34 cellular contexts compared by ENCODE assay signal in genomic region chr14:101445278-101445677, GRCh38.
"Had no signal": no experiment of that assay in that cellular context is flagged by ENCODE, and none has a peak within 500 bp of the region (broad histone marks: within the 10 kb centered on the region; RNA-seq: fewer than 3 reads in every experiment).

No MANE protein-coding gene starts in this region.

- H3K4me3 Mint-ChIP-seq: activated B cell treated with CpG ODN at 0.5 μM for 24 hours; activated CD4-positive, alpha-beta memory T cell treated with anti-CD3 and anti-CD28 coated beads for 36 hours; activated CD4-positive, alpha-beta T cell treated with anti-CD3 and anti-CD28 coated beads, Interleukin-2, amount 10 ng/mL, durations not matched to agents 7 days and 5 days; activated CD8-positive, alpha-beta T cell treated with anti-CD3 and anti-CD28 coated beads for 36 hours; activated naive CD4-positive, alpha-beta T cell treated with anti-CD3 and anti-CD28 coated beads for 36 hours; activated naive CD8-positive, alpha-beta T cell treated with anti-CD3 and anti-CD28 coated beads for 36 hours; activated T-cell treated with anti-CD3 and anti-CD28 coated beads, Interleukin-2, amount 50 U/mL, for 4 hours; activated T-cell treated with anti-CD3 and anti-CD28 coated beads, Interleukin-2, amount 50 U/mL, for 72 hours; activated T-helper 1 cell treated with anti-CD3 and anti-CD28 coated beads, Interleukin-12 subunit alpha, Interleukin-12 subunit beta, Interleukin-2, Interleukin-4 antibody, amounts not matched to agents 30 ng/mL and 10 ng/mL and 1 ng/mL, durations not matched to agents 14 hours and 24 hours and 36 hours; activated T-helper 17 cell treated with anti-CD3 and anti-CD28 coated beads, Interleukin-2, amount 50 U/mL, for 72 hours; T-helper 2 cell treated with Interferon-gamma antibody and Interleukin-4, amounts not matched to agents 5 μg/mL and 100 μg/mL, for 36 hours had no signal

- H3K4me1 Mint-ChIP-seq: activated B cell treated with CpG ODN at 0.5 μM for 24 hours had no signal

- DNase-seq: activated B cell treated with CpG ODN at 0.5 μM for 24 hours; activated CD4-positive, alpha-beta memory T cell treated with anti-CD3 and anti-CD28 coated beads for 36 hours; activated CD4-positive, alpha-beta T cell treated with anti-CD3 and anti-CD28 coated beads for 4 hours; activated CD4-positive, alpha-beta T cell treated with anti-CD3 and anti-CD28 coated beads, Interleukin-2, amount 10 ng/mL, durations not matched to agents 7 days and 5 days; activated CD4-positive, CD25-positive, alpha-beta regulatory T cell treated with anti-CD3 and anti-CD28 coated beads, Interleukin-2, amount 50 U/mL, for 72 hours; activated CD8-positive, alpha-beta memory T cell treated with anti-CD3 and anti-CD28 coated beads, Interleukin-2, amount 50 U/mL, for 4 hours; activated CD8-positive, alpha-beta T cell treated with anti-CD3 and anti-CD28 coated beads for 36 hours; activated effector memory CD4-positive, alpha-beta T cell treated with anti-CD3 and anti-CD28 coated beads, Interleukin-2, amount 50 U/mL, for 16 hours; activated gamma-delta T cell treated with Interleukin-2 at 50 U/mL for 16 hours; activated naive CD4-positive, alpha-beta T cell; activated naive CD4-positive, alpha-beta T cell treated with anti-CD3 and anti-CD28 coated beads for 36 hours; activated naive CD4-positive, alpha-beta T cell treated with anti-CD3 and anti-CD28 coated beads, Interleukin-2, amount 50 U/mL, for 16 hours; activated naive CD8-positive, alpha-beta T cell treated with anti-CD3 and anti-CD28 coated beads for 36 hours; activated T-cell treated with anti-CD3 and anti-CD28 coated beads for 4 hours; activated T-cell treated with anti-CD3 and anti-CD28 coated beads, Interleukin-2, amount 50 U/mL, for 1 hour; activated T-cell treated with anti-CD3 and anti-CD28 coated beads, Interleukin-2, amount 50 U/mL, for 4 hours; activated T-cell treated with anti-CD3 and anti-CD28 coated beads, Interleukin-2, amount 50 U/mL, for 72 hours; adrenal gland; amniotic stem cell; aorta; body of pancreas; brain microvascular endothelial cell; central memory CD4-positive, alpha-beta T cell; T-cell; T-helper 2 cell; T-helper 9 cell had no signal

- H3K4me1 ChIP-seq: adrenal gland, body of pancreas, breast epithelium had no signal

- FAIRE-seq: astrocyte, TTC549 had no signal

- H3K27ac ChIP-seq: adrenal gland, body of pancreas, brain microvascular endothelial cell, breast epithelium, VCaP had no signal

- H3K36me3 ChIP-seq: adrenal gland, brain microvascular endothelial cell, breast epithelium had no signal

- H3K36me3 Mint-ChIP-seq: activated CD4-positive, alpha-beta memory T cell treated with anti-CD3 and anti-CD28 coated beads for 36 hours; activated naive CD4-positive, alpha-beta T cell treated with anti-CD3 and anti-CD28 coated beads, Interleukin-2, amount 50 U/mL, for 72 hours; activated naive CD8-positive, alpha-beta T cell treated with anti-CD3 and anti-CD28 coated beads for 36 hours; T-cell had no signal

- H3K27me3 ChIP-seq: adrenal gland, body of pancreas, brain microvascular endothelial cell had no signal

- H3K27ac Mint-ChIP-seq: activated B cell treated with CpG ODN at 0.5 μM for 24 hours; activated CD4-positive, alpha-beta memory T cell treated with anti-CD3 and anti-CD28 coated beads for 36 hours; activated CD4-positive, alpha-beta T cell treated with anti-CD3 and anti-CD28 coated beads, Interleukin-2, amount 10 ng/mL, durations not matched to agents 7 days and 5 days; activated CD8-positive, alpha-beta T cell treated with anti-CD3 and anti-CD28 coated beads for 36 hours; activated naive CD4-positive, alpha-beta T cell treated with anti-CD3 and anti-CD28 coated beads for 36 hours; activated naive CD4-positive, alpha-beta T cell treated with anti-CD3 and anti-CD28 coated beads, Interleukin-2, amount 50 U/mL, for 72 hours; activated naive CD8-positive, alpha-beta T cell treated with anti-CD3 and anti-CD28 coated beads for 36 hours; activated T-cell treated with anti-CD3 and anti-CD28 coated beads, Interleukin-2, amount 50 U/mL, for 72 hours; activated T-helper 1 cell treated with anti-CD3 and anti-CD28 coated beads, Interleukin-12 subunit alpha, Interleukin-12 subunit beta, Interleukin-2, Interleukin-4 antibody, amounts not matched to agents 30 ng/mL and 10 ng/mL and 1 ng/mL, durations not matched to agents 14 hours and 24 hours and 36 hours; activated T-helper 17 cell treated with anti-CD3 and anti-CD28 coated beads, Interleukin-2, amount 50 U/mL, for 72 hours; T-cell; T-helper 2 cell treated with Interferon-gamma antibody and Interleukin-4, amounts not matched to agents 5 μg/mL and 100 μg/mL, for 36 hours had no signal

- H3K9me3 ChIP-seq: adrenal gland, body of pancreas, breast epithelium had no signal

- ATAC-seq: activated CD8-positive, alpha-beta T cell treated with anti-CD3 and anti-CD28 coated beads for 36 hours; activated naive CD4-positive, alpha-beta T cell treated with anti-CD3 and anti-CD28 coated beads, Interleukin-2, amount 50 U/mL, for 72 hours; activated T-cell treated with anti-CD3 and anti-CD28 coated beads, Interleukin-2, amount 50 U/mL, for 4 hours; activated T-cell treated with anti-CD3 and anti-CD28 coated beads, Interleukin-2, amount 50 U/mL, for 72 hours; activated T-helper 17 cell treated with anti-CD3 and anti-CD28 coated beads, Interleukin-2, amount 50 U/mL, for 72 hours; body of pancreas; T-cell had no signal

- H3K9me3 Mint-ChIP-seq: activated B cell treated with CpG ODN at 0.5 μM for 24 hours; activated CD4-positive, alpha-beta memory T cell treated with anti-CD3 and anti-CD28 coated beads for 36 hours; activated CD8-positive, alpha-beta T cell treated with anti-CD3 and anti-CD28 coated beads for 36 hours; activated naive CD4-positive, alpha-beta T cell treated with anti-CD3 and anti-CD28 coated beads for 36 hours; activated naive CD4-positive, alpha-beta T cell treated with anti-CD3 and anti-CD28 coated beads, Interleukin-2, amount 50 U/mL, for 72 hours; activated naive CD8-positive, alpha-beta T cell treated with anti-CD3 and anti-CD28 coated beads for 36 hours; activated T-cell treated with anti-CD3 and anti-CD28 coated beads, Interleukin-2, amount 50 U/mL, for 4 hours; activated T-cell treated with anti-CD3 and anti-CD28 coated beads, Interleukin-2, amount 50 U/mL, for 72 hours; activated T-helper 1 cell treated with anti-CD3 and anti-CD28 coated beads, Interleukin-12 subunit alpha, Interleukin-12 subunit beta, Interleukin-2, Interleukin-4 antibody, amounts not matched to agents 30 ng/mL and 10 ng/mL and 1 ng/mL, durations not matched to agents 14 hours and 24 hours and 36 hours; activated T-helper 17 cell treated with anti-CD3 and anti-CD28 coated beads, Interleukin-2, amount 50 U/mL, for 72 hours; T-cell; T-helper 2 cell treated with Interferon-gamma antibody and Interleukin-4, amounts not matched to agents 5 μg/mL and 100 μg/mL, for 36 hours had no signal

- H3K4me3 ChIP-seq: adrenal gland, body of pancreas, breast epithelium had no signal
